In the genomic region with DNA sequence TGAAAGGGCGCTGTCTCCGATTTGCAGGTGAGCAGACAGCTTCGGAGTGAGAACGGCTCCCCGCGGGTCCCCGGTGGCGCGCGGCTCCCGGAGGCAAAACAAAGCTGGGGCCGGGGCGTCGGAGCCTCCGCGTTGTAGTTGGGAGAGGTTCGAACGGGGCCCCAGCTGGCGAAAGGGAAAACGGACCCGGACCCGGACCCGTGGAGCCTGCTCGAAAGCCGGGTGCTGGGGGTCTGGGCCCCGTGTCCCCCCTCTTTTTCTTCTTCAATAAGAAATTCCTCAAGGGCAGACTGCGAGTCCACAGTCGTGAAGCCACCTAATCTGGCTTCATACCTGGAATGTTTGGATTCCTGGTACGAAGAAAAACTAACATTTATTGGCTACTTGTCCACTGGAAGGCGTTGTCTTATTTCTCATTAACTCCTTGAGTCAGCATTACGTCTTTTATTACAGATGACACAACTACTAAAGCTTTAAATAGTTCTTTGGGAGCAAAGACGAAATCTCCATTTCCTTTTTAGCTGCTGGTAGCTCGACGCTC, we compare ENCODE assay signal across 1 cellular context.
A peak's percentile ranks its signal among the peaks of the same experiment; 100 is the strongest.
TF ChIP-seq lines count a peak whose summit lies in the region.

No MANE protein-coding gene starts in this region.

TF ChIP-seq in HepG2, 621 proteins besides CTCF, POLR2A, EP300 and RAD21 (continued from another document and continues in another):
- TF ChIP-seq, protein P1, sequence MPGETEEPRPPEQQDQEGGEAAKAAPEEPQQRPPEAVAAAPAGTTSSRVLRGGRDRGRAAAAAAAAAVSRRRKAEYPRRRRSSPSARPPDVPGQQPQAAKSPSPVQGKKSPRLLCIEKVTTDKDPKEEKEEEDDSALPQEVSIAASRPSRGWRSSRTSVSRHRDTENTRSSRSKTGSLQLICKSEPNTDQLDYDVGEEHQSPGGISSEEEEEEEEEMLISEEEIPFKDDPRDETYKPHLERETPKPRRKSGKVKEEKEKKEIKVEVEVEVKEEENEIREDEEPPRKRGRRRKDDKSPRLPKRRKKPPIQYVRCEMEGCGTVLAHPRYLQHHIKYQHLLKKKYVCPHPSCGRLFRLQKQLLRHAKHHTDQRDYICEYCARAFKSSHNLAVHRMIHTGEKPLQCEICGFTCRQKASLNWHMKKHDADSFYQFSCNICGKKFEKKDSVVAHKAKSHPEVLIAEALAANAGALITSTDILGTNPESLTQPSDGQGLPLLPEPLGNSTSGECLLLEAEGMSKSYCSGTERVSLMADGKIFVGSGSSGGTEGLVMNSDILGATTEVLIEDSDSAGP (CRISPR knock-in tag; IDR thresholded peaks at IDR 0.05; ENCODE audit: borderline replicate concordance) = no peak
- TF ChIP-seq ZNF292 (CRISPR knock-in tag; IDR thresholded peaks at IDR 0.05; ENCODE audit: borderline replicate concordance, low read depth) (no peak), SMC3 (IDR thresholded peaks at IDR 0.05; ENCODE audit: low read length) (no peak), POLR2AphosphoS2 (IDR thresholded peaks at IDR 0.05; ENCODE audit: low read depth, low read length) (no peak), ZBTB8A (CRISPR knock-in tag; IDR thresholded peaks at IDR 0.05; ENCODE audit: borderline replicate concordance, low read depth) (no peak), NFIC (IDR thresholded peaks at IDR 0.05; ENCODE audit: low read length) (0 out of 2 replicates have a peak, but pooled peaks have one; percentile 10), NFYB (CRISPR knock-in tag; IDR thresholded peaks at IDR 0.05) (no peak), GABPA (IDR thresholded peaks at IDR 0.05; ENCODE audit: low read depth, low read length) (no peak), GABPA (CRISPR knock-in tag; IDR thresholded peaks at IDR 0.05; ENCODE audit: low read depth) (no peak), TCF7L2 (IDR thresholded peaks at IDR 0.05; ENCODE audit: low read depth, low read length) (no peak), ZNF451 (CRISPR knock-in tag; IDR thresholded peaks at IDR 0.05) (no peak), TGIF2 (CRISPR knock-in tag; IDR thresholded peaks at IDR 0.05) (no peak), ZNF562 (CRISPR knock-in tag; IDR thresholded peaks at IDR 0.05; ENCODE audit: borderline replicate concordance) (no peak), TP53 (CRISPR knock-in tag; conservative IDR thresholded peaks at IDR 0.05) (no peak), ZBTB21 (CRISPR knock-in tag; IDR thresholded peaks at IDR 0.05) (no peak), FOSL1 (CRISPR knock-in tag; IDR thresholded peaks at IDR 0.05; ENCODE audit: borderline replicate concordance) (no peak), RFXANK (CRISPR knock-in tag; IDR thresholded peaks at IDR 0.05) (no peak)
- TF ChIP-seq, protein P2, sequence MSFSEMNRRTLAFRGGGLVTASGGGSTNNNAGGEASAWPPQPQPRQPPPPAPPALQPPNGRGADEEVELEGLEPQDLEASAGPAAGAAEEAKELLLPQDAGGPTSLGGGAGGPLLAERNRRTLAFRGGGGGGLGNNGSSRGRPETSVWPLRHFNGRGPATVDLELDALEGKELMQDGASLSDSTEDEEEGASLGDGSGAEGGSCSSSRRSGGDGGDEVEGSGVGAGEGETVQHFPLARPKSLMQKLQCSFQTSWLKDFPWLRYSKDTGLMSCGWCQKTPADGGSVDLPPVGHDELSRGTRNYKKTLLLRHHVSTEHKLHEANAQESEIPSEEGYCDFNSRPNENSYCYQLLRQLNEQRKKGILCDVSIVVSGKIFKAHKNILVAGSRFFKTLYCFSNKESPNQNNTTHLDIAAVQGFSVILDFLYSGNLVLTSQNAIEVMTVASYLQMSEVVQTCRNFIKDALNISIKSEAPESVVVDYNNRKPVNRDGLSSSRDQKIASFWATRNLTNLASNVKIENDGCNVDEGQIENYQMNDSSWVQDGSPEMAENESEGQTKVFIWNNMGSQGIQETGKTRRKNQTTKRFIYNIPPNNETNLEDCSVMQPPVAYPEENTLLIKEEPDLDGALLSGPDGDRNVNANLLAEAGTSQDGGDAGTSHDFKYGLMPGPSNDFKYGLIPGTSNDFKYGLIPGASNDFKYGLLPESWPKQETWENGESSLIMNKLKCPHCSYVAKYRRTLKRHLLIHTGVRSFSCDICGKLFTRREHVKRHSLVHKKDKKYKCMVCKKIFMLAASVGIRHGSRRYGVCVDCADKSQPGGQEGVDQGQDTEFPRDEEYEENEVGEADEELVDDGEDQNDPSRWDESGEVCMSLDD (CRISPR knock-in tag; IDR thresholded peaks at IDR 0.05; ENCODE audit: borderline replicate concordance) = 0 out of 2 replicates have a peak, but pooled peaks have one; percentile 19
- TF ChIP-seq, protein P3, sequence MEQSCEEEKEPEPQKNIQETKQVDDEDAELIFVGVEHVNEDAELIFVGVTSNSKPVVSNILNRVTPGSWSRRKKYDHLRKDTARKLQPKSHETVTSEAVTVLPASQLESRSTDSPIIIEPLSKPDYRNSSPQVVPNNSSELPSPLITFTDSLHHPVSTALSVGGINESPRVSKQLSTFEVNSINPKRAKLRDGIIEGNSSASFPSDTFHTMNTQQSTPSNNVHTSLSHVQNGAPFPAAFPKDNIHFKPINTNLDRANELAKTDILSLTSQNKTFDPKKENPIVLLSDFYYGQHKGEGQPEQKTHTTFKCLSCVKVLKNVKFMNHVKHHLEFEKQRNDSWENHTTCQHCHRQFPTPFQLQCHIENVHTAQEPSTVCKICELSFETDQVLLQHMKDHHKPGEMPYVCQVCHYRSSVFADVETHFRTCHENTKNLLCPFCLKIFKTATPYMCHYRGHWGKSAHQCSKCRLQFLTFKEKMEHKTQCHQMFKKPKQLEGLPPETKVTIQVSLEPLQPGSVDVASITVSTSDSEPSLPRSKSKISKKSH (CRISPR knock-in tag; IDR thresholded peaks at IDR 0.05; ENCODE audit: borderline replicate concordance) = no peak
- TF ChIP-seq, protein P4, sequence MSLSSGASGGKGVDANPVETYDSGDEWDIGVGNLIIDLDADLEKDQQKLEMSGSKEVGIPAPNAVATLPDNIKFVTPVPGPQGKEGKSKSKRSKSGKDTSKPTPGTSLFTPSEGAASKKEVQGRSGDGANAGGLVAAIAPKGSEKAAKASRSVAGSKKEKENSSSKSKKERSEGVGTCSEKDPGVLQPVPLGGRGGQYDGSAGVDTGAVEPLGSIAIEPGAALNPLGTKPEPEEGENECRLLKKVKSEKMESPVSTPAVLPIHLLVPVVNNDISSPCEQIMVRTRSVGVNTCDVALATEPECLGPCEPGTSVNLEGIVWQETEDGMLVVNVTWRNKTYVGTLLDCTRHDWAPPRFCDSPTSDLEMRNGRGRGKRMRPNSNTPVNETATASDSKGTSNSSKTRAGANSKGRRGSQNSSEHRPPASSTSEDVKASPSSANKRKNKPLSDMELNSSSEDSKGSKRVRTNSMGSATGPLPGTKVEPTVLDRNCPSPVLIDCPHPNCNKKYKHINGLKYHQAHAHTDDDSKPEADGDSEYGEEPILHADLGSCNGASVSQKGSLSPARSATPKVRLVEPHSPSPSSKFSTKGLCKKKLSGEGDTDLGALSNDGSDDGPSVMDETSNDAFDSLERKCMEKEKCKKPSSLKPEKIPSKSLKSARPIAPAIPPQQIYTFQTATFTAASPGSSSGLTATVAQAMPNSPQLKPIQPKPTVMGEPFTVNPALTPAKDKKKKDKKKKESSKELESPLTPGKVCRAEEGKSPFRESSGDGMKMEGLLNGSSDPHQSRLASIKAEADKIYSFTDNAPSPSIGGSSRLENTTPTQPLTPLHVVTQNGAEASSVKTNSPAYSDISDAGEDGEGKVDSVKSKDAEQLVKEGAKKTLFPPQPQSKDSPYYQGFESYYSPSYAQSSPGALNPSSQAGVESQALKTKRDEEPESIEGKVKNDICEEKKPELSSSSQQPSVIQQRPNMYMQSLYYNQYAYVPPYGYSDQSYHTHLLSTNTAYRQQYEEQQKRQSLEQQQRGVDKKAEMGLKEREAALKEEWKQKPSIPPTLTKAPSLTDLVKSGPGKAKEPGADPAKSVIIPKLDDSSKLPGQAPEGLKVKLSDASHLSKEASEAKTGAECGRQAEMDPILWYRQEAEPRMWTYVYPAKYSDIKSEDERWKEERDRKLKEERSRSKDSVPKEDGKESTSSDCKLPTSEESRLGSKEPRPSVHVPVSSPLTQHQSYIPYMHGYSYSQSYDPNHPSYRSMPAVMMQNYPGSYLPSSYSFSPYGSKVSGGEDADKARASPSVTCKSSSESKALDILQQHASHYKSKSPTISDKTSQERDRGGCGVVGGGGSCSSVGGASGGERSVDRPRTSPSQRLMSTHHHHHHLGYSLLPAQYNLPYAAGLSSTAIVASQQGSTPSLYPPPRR (CRISPR knock-in tag; IDR thresholded peaks at IDR 0.05; ENCODE audit: borderline replicate concordance) = no peak
- TF ChIP-seq, protein P5, sequence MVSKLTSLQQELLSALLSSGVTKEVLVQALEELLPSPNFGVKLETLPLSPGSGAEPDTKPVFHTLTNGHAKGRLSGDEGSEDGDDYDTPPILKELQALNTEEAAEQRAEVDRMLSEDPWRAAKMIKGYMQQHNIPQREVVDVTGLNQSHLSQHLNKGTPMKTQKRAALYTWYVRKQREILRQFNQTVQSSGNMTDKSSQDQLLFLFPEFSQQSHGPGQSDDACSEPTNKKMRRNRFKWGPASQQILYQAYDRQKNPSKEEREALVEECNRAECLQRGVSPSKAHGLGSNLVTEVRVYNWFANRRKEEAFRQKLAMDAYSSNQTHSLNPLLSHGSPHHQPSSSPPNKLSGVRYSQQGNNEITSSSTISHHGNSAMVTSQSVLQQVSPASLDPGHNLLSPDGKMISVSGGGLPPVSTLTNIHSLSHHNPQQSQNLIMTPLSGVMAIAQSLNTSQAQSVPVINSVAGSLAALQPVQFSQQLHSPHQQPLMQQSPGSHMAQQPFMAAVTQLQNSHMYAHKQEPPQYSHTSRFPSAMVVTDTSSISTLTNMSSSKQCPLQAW (CRISPR knock-in tag; IDR thresholded peaks at IDR 0.05) = no peak
- TF ChIP-seq, protein P6, sequence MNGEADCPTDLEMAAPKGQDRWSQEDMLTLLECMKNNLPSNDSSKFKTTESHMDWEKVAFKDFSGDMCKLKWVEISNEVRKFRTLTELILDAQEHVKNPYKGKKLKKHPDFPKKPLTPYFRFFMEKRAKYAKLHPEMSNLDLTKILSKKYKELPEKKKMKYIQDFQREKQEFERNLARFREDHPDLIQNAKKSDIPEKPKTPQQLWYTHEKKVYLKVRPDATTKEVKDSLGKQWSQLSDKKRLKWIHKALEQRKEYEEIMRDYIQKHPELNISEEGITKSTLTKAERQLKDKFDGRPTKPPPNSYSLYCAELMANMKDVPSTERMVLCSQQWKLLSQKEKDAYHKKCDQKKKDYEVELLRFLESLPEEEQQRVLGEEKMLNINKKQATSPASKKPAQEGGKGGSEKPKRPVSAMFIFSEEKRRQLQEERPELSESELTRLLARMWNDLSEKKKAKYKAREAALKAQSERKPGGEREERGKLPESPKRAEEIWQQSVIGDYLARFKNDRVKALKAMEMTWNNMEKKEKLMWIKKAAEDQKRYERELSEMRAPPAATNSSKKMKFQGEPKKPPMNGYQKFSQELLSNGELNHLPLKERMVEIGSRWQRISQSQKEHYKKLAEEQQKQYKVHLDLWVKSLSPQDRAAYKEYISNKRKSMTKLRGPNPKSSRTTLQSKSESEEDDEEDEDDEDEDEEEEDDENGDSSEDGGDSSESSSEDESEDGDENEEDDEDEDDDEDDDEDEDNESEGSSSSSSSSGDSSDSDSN (CRISPR knock-in tag; IDR thresholded peaks at IDR 0.05) = no peak
- TF ChIP-seq, protein P7, sequence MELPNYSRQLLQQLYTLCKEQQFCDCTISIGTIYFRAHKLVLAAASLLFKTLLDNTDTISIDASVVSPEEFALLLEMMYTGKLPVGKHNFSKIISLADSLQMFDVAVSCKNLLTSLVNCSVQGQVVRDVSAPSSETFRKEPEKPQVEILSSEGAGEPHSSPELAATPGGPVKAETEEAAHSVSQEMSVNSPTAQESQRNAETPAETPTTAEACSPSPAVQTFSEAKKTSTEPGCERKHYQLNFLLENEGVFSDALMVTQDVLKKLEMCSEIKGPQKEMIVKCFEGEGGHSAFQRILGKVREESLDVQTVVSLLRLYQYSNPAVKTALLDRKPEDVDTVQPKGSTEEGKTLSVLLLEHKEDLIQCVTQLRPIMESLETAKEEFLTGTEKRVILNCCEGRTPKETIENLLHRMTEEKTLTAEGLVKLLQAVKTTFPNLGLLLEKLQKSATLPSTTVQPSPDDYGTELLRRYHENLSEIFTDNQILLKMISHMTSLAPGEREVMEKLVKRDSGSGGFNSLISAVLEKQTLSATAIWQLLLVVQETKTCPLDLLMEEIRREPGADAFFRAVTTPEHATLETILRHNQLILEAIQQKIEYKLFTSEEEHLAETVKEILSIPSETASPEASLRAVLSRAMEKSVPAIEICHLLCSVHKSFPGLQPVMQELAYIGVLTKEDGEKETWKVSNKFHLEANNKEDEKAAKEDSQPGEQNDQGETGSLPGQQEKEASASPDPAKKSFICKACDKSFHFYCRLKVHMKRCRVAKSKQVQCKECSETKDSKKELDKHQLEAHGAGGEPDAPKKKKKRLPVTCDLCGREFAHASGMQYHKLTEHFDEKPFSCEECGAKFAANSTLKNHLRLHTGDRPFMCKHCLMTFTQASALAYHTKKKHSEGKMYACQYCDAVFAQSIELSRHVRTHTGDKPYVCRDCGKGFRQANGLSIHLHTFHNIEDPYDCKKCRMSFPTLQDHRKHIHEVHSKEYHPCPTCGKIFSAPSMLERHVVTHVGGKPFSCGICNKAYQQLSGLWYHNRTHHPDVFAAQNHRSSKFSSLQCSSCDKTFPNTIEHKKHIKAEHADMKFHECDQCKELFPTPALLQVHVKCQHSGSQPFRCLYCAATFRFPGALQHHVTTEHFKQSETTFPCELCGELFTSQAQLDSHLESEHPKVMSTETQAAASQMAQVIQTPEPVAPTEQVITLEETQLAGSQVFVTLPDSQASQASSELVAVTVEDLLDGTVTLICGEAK (IDR thresholded peaks at IDR 0.05) = no peak
- TF ChIP-seq, protein P7 (CRISPR knock-in tag; IDR thresholded peaks at IDR 0.05) = no peak
